ENCODE assay signal across 16 cellular contexts in genomic region chr19:46613525-46613924, GRCh38. TPM values are rescaled to one million over a fixed set of nuclear protein-coding genes. Genes with fewer than 3 reads are reported as not detected.
DNase-seq lines count a peak whose midpoint lies in the region; ATAC-seq, FAIRE-seq and TF ChIP-seq lines count a peak whose summit lies in the region.
"Had no signal": no experiment of that assay in that cellular context is flagged by ENCODE, and none has a peak within 500 bp of the region (broad histone marks: within the 10 kb centered on the region; RNA-seq: fewer than 3 reads in every experiment).

No MANE protein-coding gene starts in this region.

- ATAC-seq in CD4-positive, alpha-beta T cell (ENCODE audit: poor library complexity): no peak
- no peak for ATAC-seq in naive thymus-derived CD8-positive, alpha-beta T cell
- ATAC-seq in WTC11: no peak
- no peak for ATAC-seq in HG02588 (IDR thresholded peaks at IDR 0.05; ENCODE audit: unreplicated experiment)

- H3K9me3 Mint-ChIP-seq in activated CD4-positive, alpha-beta T cell treated with anti-CD3 and anti-CD28 coated beads, Interleukin-2, amount 10 ng/mL, durations not matched to agents 24 days and 14 days: no peaks in the 10 kb centered on the region
- H3K9me3 Mint-ChIP-seq in CD4-positive, alpha-beta T cell: no peaks in the 10 kb centered on the region
- H3K9me3 Mint-ChIP-seq in astrocyte (ENCODE audit: unreplicated experiment): peaks cover 1% of the 10 kb centered on the region
- H3K9me3 Mint-ChIP-seq in naive thymus-derived CD8-positive, alpha-beta T cell: no peaks in the 10 kb centered on the region
- no peaks in the 10 kb centered on the region for H3K9me3 Mint-ChIP-seq in WTC11
- H3K9me3 Mint-ChIP-seq: neural progenitor cell had no signal

- peaks cover 38% of the 10 kb centered on the region for H4K20me1 ChIP-seq in astrocyte (ENCODE audit: insufficient read depth, low read length)

- no peaks in the 10 kb centered on the region for H3K79me2 ChIP-seq in astrocyte (ENCODE audit: insufficient read depth, low read length)

- no peak for DNase-seq in activated CD4-positive, alpha-beta T cell treated with anti-CD3 and anti-CD28 coated beads, Interleukin-2, amount 10 ng/mL, durations not matched to agents 24 days and 14 days
- no peak for DNase-seq in activated CD4-positive, alpha-beta T cell treated with anti-CD3 and anti-CD28 coated beads, Interleukin-2, amount 50 U/mL, for 1 hour
- no peak for DNase-seq in CD4-positive, alpha-beta T cell
- DNase-seq in astrocyte (ENCODE audit: low read depth): no peak
- peak in 1 of 10 donors; percentile 38 for DNase-seq in naive thymus-derived CD8-positive, alpha-beta T cell
- no peak for DNase-seq in WTC11 (ENCODE audit: low spot score)
- DNase-seq in EL: no peak
- DNase-seq: foreskin keratinocyte had no signal

- H3K27ac ChIP-seq in CD4-positive, alpha-beta T cell (ENCODE audit: low read depth, low read length): no peak overlapping the region
- no peak overlapping the region for H3K27ac ChIP-seq in astrocyte (ENCODE audit: low read depth, low read length)
- H3K27ac ChIP-seq: BLaER1 treated with 17β-estradiol and CSF1 and Interleukin-3, amounts not matched to agents 10 nM and 100 nM; foreskin keratinocyte; neural progenitor cell; SJCRH30; testis had no signal

- no peaks in the 10 kb centered on the region for H3K27me3 Mint-ChIP-seq in activated CD4-positive, alpha-beta T cell treated with anti-CD3 and anti-CD28 coated beads, Interleukin-2, amount 10 ng/mL, durations not matched to agents 24 days and 14 days
- no peaks in the 10 kb centered on the region for H3K27me3 Mint-ChIP-seq in CD4-positive, alpha-beta T cell
- peaks cover 4% of the 10 kb centered on the region for H3K27me3 Mint-ChIP-seq in astrocyte (ENCODE audit: low read depth, unreplicated experiment)
- no peaks in the 10 kb centered on the region for H3K27me3 Mint-ChIP-seq in naive thymus-derived CD8-positive, alpha-beta T cell
- peaks cover 3% of the 10 kb centered on the region; the same call in 1 of the 2 replicates for H3K27me3 Mint-ChIP-seq in WTC11 (ENCODE audit: low read depth)

- FAIRE-seq in astrocyte (lab: Jason Lieb, UNC): no peak
- FAIRE-seq: bronchial epithelial cell, H54 had no signal

- H3K4me1 Mint-ChIP-seq in activated CD4-positive, alpha-beta T cell treated with anti-CD3 and anti-CD28 coated beads, Interleukin-2, amount 10 ng/mL, durations not matched to agents 24 days and 14 days: peaks cover 53% of the 10 kb centered on the region
- H3K4me1 Mint-ChIP-seq in CD4-positive, alpha-beta T cell (ENCODE audit: low read depth): peaks cover 72% of the 10 kb centered on the region
- peaks cover 9% of the 10 kb centered on the region for H3K4me1 Mint-ChIP-seq in astrocyte (ENCODE audit: low read depth, unreplicated experiment)
- H3K4me1 Mint-ChIP-seq in naive thymus-derived CD8-positive, alpha-beta T cell: peaks cover 37 to 80% (median 72%) of the 10 kb centered on the region in 4 donors
- peaks cover 9% of the 10 kb centered on the region for H3K4me1 Mint-ChIP-seq in WTC11

- no peak for TF ChIP-seq CTCF in CD4-positive, alpha-beta T cell (IDR thresholded peaks at IDR 0.05)
- TF ChIP-seq CTCF in astrocyte (IDR thresholded peaks at IDR 0.05; ENCODE audit: insufficient read depth, low read depth, low read length) (no peak), WTC11 (IDR thresholded peaks at IDR 0.05) (no peak)

- POLR2A ChIA-PET in CD4-positive, alpha-beta T cell (lab: Charles Lee): interaction anchor here (1.7 to 5.4 kb wide), 3 partner anchors 11 to 48 kb away, joined by 5 to 215 read pairs (median 32); partner anchors contain the start of genes CALM3 and DACT3
- POLR2A ChIA-PET in naive thymus-derived CD8-positive, alpha-beta T cell (lab: Charles Lee): interaction anchor here (0.6 to 4.5 kb wide), 3 partner anchors 13 to 50 kb away, joined by 3 to 145 read pairs (median 3); partner anchors contain the start of gene CALM3
- POLR2A ChIA-PET in WTC11 (lab: Charles Lee): interaction anchor here (1.2 kb wide), 1 partner anchor 13 kb away, joined by 5 read pairs; the partner anchor contains the start of gene CALM3

- no peak overlapping the region for H2AFZ ChIP-seq in astrocyte (ENCODE audit: low read depth, low read length)

- CTCF ChIA-PET in CD4-positive, alpha-beta T cell (lab: Charles Lee): interaction anchor here (1.0 to 2.4 kb wide), 11 partner anchors 9 to 84 kb away, joined by 4 to 34 read pairs (median 6); partner anchors contain the start of genes CALM3 and DACT3
- CTCF ChIA-PET in WTC11 (lab: Charles Lee): interaction anchor here (0.6 to 13.2 kb wide), 22 partner anchors 9 to 1009 kb away, joined by 3 to 484 read pairs (median 6); partner anchors contain the start of genes CALM3, DACT3, PTGIR and SLC1A5

- H3K4me3 ChIP-seq in astrocyte (ENCODE audit: insufficient read depth, low read depth, low read length): no peak overlapping the region
- H3K4me3 ChIP-seq: BLaER1 treated with 17β-estradiol and CSF1 and Interleukin-3, amounts not matched to agents 10 nM and 100 nM; neural progenitor cell; SJCRH30; testis had no signal

- no peak overlapping the region for H3K4me3 Mint-ChIP-seq in activated CD4-positive, alpha-beta T cell treated with anti-CD3 and anti-CD28 coated beads, Interleukin-2, amount 10 ng/mL, durations not matched to agents 24 days and 14 days
- no peak overlapping the region for H3K4me3 Mint-ChIP-seq in CD4-positive, alpha-beta T cell
- H3K4me3 Mint-ChIP-seq in astrocyte (ENCODE audit: unreplicated experiment) (peak overlapping the region; percentile 16), WTC11 (no peak overlapping the region)
- H3K4me3 Mint-ChIP-seq in naive thymus-derived CD8-positive, alpha-beta T cell: peak overlapping the region in 4 of 10 donors; percentile 52 to 75 (median 62)
- H3K4me3 Mint-ChIP-seq: neural progenitor cell had no signal

- no peaks in the 10 kb centered on the region for H3K27me3 ChIP-seq in CD4-positive, alpha-beta T cell (ENCODE audit: control insufficient read depth, insufficient read depth, low read length)
- H3K27me3 ChIP-seq in astrocyte (ENCODE audit: insufficient read depth, low read length): no peaks in the 10 kb centered on the region
- H3K27me3 ChIP-seq: foreskin keratinocyte, neural progenitor cell, SJCRH30, testis had no signal

- peaks cover 39% of the 10 kb centered on the region for H3K36me3 Mint-ChIP-seq in activated CD4-positive, alpha-beta T cell treated with anti-CD3 and anti-CD28 coated beads, Interleukin-2, amount 10 ng/mL, durations not matched to agents 24 days and 14 days (ENCODE audit: low read depth)
- H3K36me3 Mint-ChIP-seq in CD4-positive, alpha-beta T cell (ENCODE audit: low read depth): peaks cover 33% of the 10 kb centered on the region
- H3K36me3 Mint-ChIP-seq in astrocyte (ENCODE audit: low read depth, unreplicated experiment) (peaks cover 17% of the 10 kb centered on the region), WTC11 (peaks cover 15% of the 10 kb centered on the region)
- peaks cover 0 to 23% (median 6%) of the 10 kb centered on the region in 3 donors for H3K36me3 Mint-ChIP-seq in naive thymus-derived CD8-positive, alpha-beta T cell

- H3K36me3 ChIP-seq in astrocyte (ENCODE audit: insufficient read depth, low read length): peaks cover 9% of the 10 kb centered on the region
- H3K36me3 ChIP-seq: neural progenitor cell had no signal

- peaks cover 8% of the 10 kb centered on the region for H3K4me1 ChIP-seq in astrocyte (ENCODE audit: insufficient read depth, low read length)
- H3K4me1 ChIP-seq: foreskin keratinocyte, neural progenitor cell, testis had no signal

- intact Hi-C loops in activated CD4-positive, alpha-beta T cell treated with anti-CD3 and anti-CD28 coated beads, Interleukin-2, amount 10 ng/mL, durations not matched to agents 24 days and 14 days (cut with micrococcal nuclease): loop anchor here (5.0 kb wide), 1 partner anchor 104 kb away; the partner anchor contains the start of gene PRKD2
- intact Hi-C loops in CD4-positive, alpha-beta T cell (cut with DNase I, micrococcal nuclease): loop anchor here in 1 of 2 experiments (5.0 to 10.0 kb wide), 2 partner anchors 81 to 1751 kb away; partner anchors contain the start of genes SYNGR4 and TMEM143

- H3K4me2 ChIP-seq in astrocyte (ENCODE audit: low read length): no peak overlapping the region
- H3K4me2 ChIP-seq: neural progenitor cell had no signal

- peak overlapping the region; percentile 71 for H3K27ac Mint-ChIP-seq in activated CD4-positive, alpha-beta T cell treated with anti-CD3 and anti-CD28 coated beads, Interleukin-2, amount 10 ng/mL, durations not matched to agents 24 days and 14 days
- H3K27ac Mint-ChIP-seq in CD4-positive, alpha-beta T cell: peak overlapping the region; percentile 93
- H3K27ac Mint-ChIP-seq in astrocyte (ENCODE audit: unreplicated experiment): no peak overlapping the region
- H3K27ac Mint-ChIP-seq in naive thymus-derived CD8-positive, alpha-beta T cell: peak overlapping the region in 9 of 10 donors; percentile 80 to 92 (median 87)
- no peak overlapping the region for H3K27ac Mint-ChIP-seq in WTC11
- H3K27ac Mint-ChIP-seq: neural progenitor cell had no signal

- no peak overlapping the region for H3K9ac ChIP-seq in astrocyte (ENCODE audit: low read length)
- H3K9ac ChIP-seq: BLaER1 treated with 17β-estradiol and CSF1 and Interleukin-3, amounts not matched to agents 10 nM and 100 nM; neural progenitor cell had no signal

- no peaks in the 10 kb centered on the region for H3K9me3 ChIP-seq in CD4-positive, alpha-beta T cell (ENCODE audit: control insufficient read depth, low read length)
- H3K9me3 ChIP-seq in astrocyte (ENCODE audit: insufficient read depth, low read depth, low read length): no peaks in the 10 kb centered on the region
- H3K9me3 ChIP-seq: BLaER1 treated with 17β-estradiol and CSF1 and Interleukin-3, amounts not matched to agents 10 nM and 100 nM; SJCRH30; testis had no signal

RNA-seq across cellular contexts. Expression of gene PTGIR, which starts 11.4 kb away (rescaled TPM):
- total RNA-seq in activated CD4-positive, alpha-beta T cell treated with anti-CD3 and anti-CD28 coated beads, Interleukin-2, amount 10 ng/mL, durations not matched to agents 24 days and 14 days: 194 TPM in 2 replicates
- under 1 TPM; 0.87 to 0.96 TPM for total RNA-seq in CD4-positive, alpha-beta T cell
- total RNA-seq in astrocyte (0.50 and 0.52 TPM in 2 replicates), WTC11 (2021) (0.24 TPM in 1 of 3 replicates, not detected in the others)
- under 1 TPM in 1 of 2 experiments, not detected in 1; 0.25 TPM for total RNA-seq in naive thymus-derived CD8-positive, alpha-beta T cell
- polyA plus RNA-seq in naive thymus-derived CD8-positive, alpha-beta T cell: 1 to 10 TPM in 1 of 3 donors, under 1 TPM in 2; 0.12 to 2.8 (median 0.55) TPM
- total RNA-seq: dermis blood vessel endothelial cell, foreskin keratinocyte, SJCRH30 had no signal

RNA-seq across cellular contexts. Expression of gene CALM3, which starts 12.4 kb away (rescaled TPM):
- total RNA-seq in activated CD4-positive, alpha-beta T cell treated with anti-CD3 and anti-CD28 coated beads, Interleukin-2, amount 10 ng/mL, durations not matched to agents 24 days and 14 days: 477 and 479 TPM in 2 replicates
- total RNA-seq in CD4-positive, alpha-beta T cell: 100 to 1,000 TPM; 169 to 173 TPM
- 334 and 343 TPM in 2 replicates for total RNA-seq in astrocyte
- 100 to 1,000 TPM; 185 to 190 TPM for total RNA-seq in naive thymus-derived CD8-positive, alpha-beta T cell
- 100 to 1,000 TPM; 188 to 221 (median 214) TPM for polyA plus RNA-seq in naive thymus-derived CD8-positive, alpha-beta T cell
- 306 to 350 TPM (median 346 TPM) in 3 replicates for total RNA-seq in WTC11 (2021)

RNA-seq across cellular contexts. Expression of gene GNG8, which starts 22.5 kb away (rescaled TPM):
- 13.3 and 14.1 TPM in 2 replicates for total RNA-seq in activated CD4-positive, alpha-beta T cell treated with anti-CD3 and anti-CD28 coated beads, Interleukin-2, amount 10 ng/mL, durations not matched to agents 24 days and 14 days
- total RNA-seq in CD4-positive, alpha-beta T cell: not detected
- total RNA-seq in astrocyte (not detected in 2 replicates), WTC11 (2021) (not detected in 3 replicates)
- not detected for total RNA-seq in naive thymus-derived CD8-positive, alpha-beta T cell
- not detected for polyA plus RNA-seq in naive thymus-derived CD8-positive, alpha-beta T cell
- total RNA-seq: bronchial epithelial cell, dermis blood vessel endothelial cell, foreskin keratinocyte, SJCRH30, testis had no signal
- polyA plus RNA-seq: foreskin keratinocyte had no signal

RNA-seq across cellular contexts. Expression of gene DACT3, which starts 47.5 kb away (rescaled TPM):
- total RNA-seq in activated CD4-positive, alpha-beta T cell treated with anti-CD3 and anti-CD28 coated beads, Interleukin-2, amount 10 ng/mL, durations not matched to agents 24 days and 14 days: 3.2 and 3.7 TPM in 2 replicates
- under 1 TPM; 0.11 TPM for total RNA-seq in CD4-positive, alpha-beta T cell
- 19.8 and 27.7 TPM in 2 replicates for total RNA-seq in astrocyte
- total RNA-seq in naive thymus-derived CD8-positive, alpha-beta T cell: under 1 TPM in 1 of 2 experiments, not detected in 1; 0.13 TPM
- polyA plus RNA-seq in naive thymus-derived CD8-positive, alpha-beta T cell: under 1 TPM in 1 of 3 donors, not detected in 2; 0.13 TPM
- total RNA-seq in WTC11 (2021): 1.8 to 1.9 TPM (median 1.8 TPM) in 3 replicates

Comparison
In these comparisons a context has a peak if more than half of its experiments do, and no peak if none do; other contexts are left out.
1. H3K27ac Mint-ChIP-seq: peak in activated CD4-positive, alpha-beta T cell treated with anti-CD3 and anti-CD28 coated beads, Interleukin-2, amount 10 ng/mL, durations not matched to agents 24 days and 14 days (single experiment), CD4-positive, alpha-beta T cell (single experiment) and naive thymus-derived CD8-positive, alpha-beta T cell (9 of 10); none in astrocyte (single experiment) and WTC11 (single experiment).
2. RNA of gene PTGIR, which starts 11.4 kb away (total RNA-seq): 194 TPM in activated CD4-positive, alpha-beta T cell treated with anti-CD3 and anti-CD28 coated beads, Interleukin-2, amount 10 ng/mL, durations not matched to agents 24 days and 14 days; 0.87 to 0.96 TPM in CD4-positive, alpha-beta T cell, 0.50 to 0.52 TPM in astrocyte, 0.25 TPM in naive thymus-derived CD8-positive, alpha-beta T cell and 0.24 TPM in WTC11; every median in the first group is over 10 times any median in the second.